In the genomic region with DNA sequence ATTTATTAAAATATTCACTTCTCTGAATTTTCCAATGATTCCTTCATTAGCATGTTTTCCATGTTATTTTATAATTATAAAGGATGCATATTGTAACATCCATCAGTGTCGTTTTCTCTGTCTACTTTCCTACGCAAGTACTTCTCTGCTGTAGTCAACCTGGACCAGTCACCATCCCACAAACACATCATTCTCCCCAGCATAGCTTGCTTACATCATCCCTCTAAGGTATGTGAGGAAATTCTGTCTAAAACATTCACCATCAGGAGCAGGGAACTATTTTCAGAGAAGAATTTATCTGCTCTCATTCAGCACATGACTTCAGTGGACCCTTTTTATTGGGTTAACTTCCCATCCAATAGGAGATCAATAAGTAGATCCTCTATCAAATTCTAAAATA, we compare ENCODE assay signal across 12 cellular contexts.
DNase-seq lines count a peak whose midpoint lies in the region; ATAC-seq lines count a peak whose summit lies in the region.
"Had no signal": no experiment of that assay in that cellular context is flagged by ENCODE, and none has a peak within 500 bp of the region (broad histone marks: within the 10 kb centered on the region; RNA-seq: fewer than 3 reads in every experiment).

No MANE protein-coding gene starts in this region.

- no peaks in the 10 kb centered on the region for H3K4me1 Mint-ChIP-seq in activated CD8-positive, alpha-beta memory T cell treated with anti-CD3 and anti-CD28 coated beads, Interleukin-2, amount 10 ng/mL, durations not matched to agents 7 days and 5 days
- H3K4me1 Mint-ChIP-seq: T-helper 17 cell had no signal

- H3K9me3 Mint-ChIP-seq in activated CD8-positive, alpha-beta memory T cell treated with anti-CD3 and anti-CD28 coated beads, Interleukin-2, amount 10 ng/mL, durations not matched to agents 7 days and 5 days (ENCODE audit: low read depth): no peaks in the 10 kb centered on the region

- no peaks in the 10 kb centered on the region for H3K36me3 Mint-ChIP-seq in activated CD8-positive, alpha-beta memory T cell treated with anti-CD3 and anti-CD28 coated beads, Interleukin-2, amount 10 ng/mL, durations not matched to agents 7 days and 5 days

- H3K27ac Mint-ChIP-seq in activated CD8-positive, alpha-beta memory T cell treated with anti-CD3 and anti-CD28 coated beads, Interleukin-2, amount 10 ng/mL, durations not matched to agents 7 days and 5 days: no peak overlapping the region
- H3K27ac Mint-ChIP-seq: T-helper 17 cell had no signal

- no peak for ATAC-seq in GM19328 (IDR thresholded peaks at IDR 0.05; ENCODE audit: unreplicated experiment)
- ATAC-seq in activated CD8-positive, alpha-beta memory T cell treated with anti-CD3 and anti-CD28 coated beads, Interleukin-2, amount 10 ng/mL, durations not matched to agents 7 days and 5 days: no peak
- ATAC-seq: HCT116, K562, Panc1, T-helper 17 cell had no signal

- no peak overlapping the region for H3K4me3 Mint-ChIP-seq in activated CD8-positive, alpha-beta memory T cell treated with anti-CD3 and anti-CD28 coated beads, Interleukin-2, amount 10 ng/mL, durations not matched to agents 7 days and 5 days
- H3K4me3 Mint-ChIP-seq: T-helper 17 cell had no signal

- H3K27me3 Mint-ChIP-seq in activated CD8-positive, alpha-beta memory T cell treated with anti-CD3 and anti-CD28 coated beads, Interleukin-2, amount 10 ng/mL, durations not matched to agents 7 days and 5 days: no peaks in the 10 kb centered on the region
- H3K27me3 Mint-ChIP-seq: T-helper 17 cell had no signal

- DNase-seq in HCEC 1CT (peak; percentile 65), NCI-H226 (peak; percentile 81), astrocyte of the hippocampus (ENCODE audit: low read depth, low spot score) (peak; percentile 16), kidney tubule cell (ENCODE audit: low spot score) (peak; percentile 30), NCI-H1694 (lab: John Stamatoyannopoulos, UW) (no peak)
- DNase-seq in activated CD8-positive, alpha-beta memory T cell treated with anti-CD3 and anti-CD28 coated beads, Interleukin-2, amount 10 ng/mL, durations not matched to agents 7 days and 5 days: no peak
- DNase-seq: NCI-H2171 treated with DMSO at 0.1 percent for 48 hours, T-helper 17 cell had no signal

- CTCF ChIA-PET in activated CD8-positive, alpha-beta memory T cell treated with anti-CD3 and anti-CD28 coated beads, Interleukin-2, amount 10 ng/mL, durations not matched to agents 7 days and 5 days (lab: Charles Lee): no interaction called here

Comparison
In these comparisons a context has a peak if more than half of its experiments do, and no peak if none do; other contexts are left out.
1. DNase-seq: peak in HCEC 1CT (single experiment), NCI-H226 (single experiment), astrocyte of the hippocampus (single experiment) and kidney tubule cell (single experiment); none in activated CD8-positive, alpha-beta memory T cell treated with anti-CD3 and anti-CD28 coated beads, Interleukin-2, amount 10 ng/mL, durations not matched to agents 7 days and 5 days (single experiment) and NCI-H1694 (single experiment).